1 cellular context compared by ENCODE assay signal in the genomic region with DNA sequence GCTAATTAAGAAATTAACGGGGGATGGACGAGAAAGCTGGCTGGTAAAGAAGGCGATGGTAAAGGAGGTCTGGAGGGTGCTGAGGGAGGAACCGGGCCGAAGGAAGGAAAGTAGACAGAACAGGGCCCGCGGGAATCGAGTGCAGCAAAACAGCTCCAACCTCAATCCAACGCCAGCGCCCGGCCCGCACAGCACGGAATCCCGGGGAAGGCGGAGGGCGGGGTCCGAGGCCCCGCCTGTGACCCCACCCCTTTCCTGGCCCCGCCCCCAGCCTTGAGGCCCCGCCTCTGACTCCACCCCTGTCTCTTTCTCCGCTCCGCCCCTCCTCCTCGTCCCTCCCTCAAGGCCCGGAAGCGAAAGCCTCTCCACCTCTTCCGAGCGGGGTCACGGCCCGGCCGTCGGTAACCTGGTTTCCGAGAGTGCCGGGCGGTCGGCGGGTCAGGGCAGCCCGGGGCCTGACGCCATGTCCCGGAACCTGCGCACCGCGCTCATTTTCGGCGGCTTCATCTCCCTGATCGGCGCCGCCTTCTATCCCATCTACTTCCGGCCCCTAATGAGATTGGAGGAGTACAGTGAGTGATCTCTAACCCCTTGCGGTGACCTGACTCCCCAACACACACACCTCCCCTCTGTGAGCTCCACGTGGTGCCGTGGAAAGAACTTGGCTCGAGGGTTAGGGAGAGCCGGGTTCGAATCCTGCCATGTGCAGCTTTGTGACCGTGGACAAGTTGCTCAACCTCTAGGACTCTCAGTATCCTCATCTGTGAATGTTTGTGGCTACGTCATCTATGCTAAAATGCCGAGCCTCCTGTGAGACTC.
A peak's percentile ranks its signal among the peaks of the same experiment; 100 is the strongest.
TF ChIP-seq lines count a peak whose summit lies in the region.

A gene (plus strand): TSS at position 370 of the 819 bp plus-strand sequence. CDS start 94 bp downstream, at position 464.

TF ChIP-seq in K562, 482 proteins besides CTCF, POLR2A, EP300 and RAD21 (continued from another document and continues in another):
- TF ChIP-seq, protein P1, sequence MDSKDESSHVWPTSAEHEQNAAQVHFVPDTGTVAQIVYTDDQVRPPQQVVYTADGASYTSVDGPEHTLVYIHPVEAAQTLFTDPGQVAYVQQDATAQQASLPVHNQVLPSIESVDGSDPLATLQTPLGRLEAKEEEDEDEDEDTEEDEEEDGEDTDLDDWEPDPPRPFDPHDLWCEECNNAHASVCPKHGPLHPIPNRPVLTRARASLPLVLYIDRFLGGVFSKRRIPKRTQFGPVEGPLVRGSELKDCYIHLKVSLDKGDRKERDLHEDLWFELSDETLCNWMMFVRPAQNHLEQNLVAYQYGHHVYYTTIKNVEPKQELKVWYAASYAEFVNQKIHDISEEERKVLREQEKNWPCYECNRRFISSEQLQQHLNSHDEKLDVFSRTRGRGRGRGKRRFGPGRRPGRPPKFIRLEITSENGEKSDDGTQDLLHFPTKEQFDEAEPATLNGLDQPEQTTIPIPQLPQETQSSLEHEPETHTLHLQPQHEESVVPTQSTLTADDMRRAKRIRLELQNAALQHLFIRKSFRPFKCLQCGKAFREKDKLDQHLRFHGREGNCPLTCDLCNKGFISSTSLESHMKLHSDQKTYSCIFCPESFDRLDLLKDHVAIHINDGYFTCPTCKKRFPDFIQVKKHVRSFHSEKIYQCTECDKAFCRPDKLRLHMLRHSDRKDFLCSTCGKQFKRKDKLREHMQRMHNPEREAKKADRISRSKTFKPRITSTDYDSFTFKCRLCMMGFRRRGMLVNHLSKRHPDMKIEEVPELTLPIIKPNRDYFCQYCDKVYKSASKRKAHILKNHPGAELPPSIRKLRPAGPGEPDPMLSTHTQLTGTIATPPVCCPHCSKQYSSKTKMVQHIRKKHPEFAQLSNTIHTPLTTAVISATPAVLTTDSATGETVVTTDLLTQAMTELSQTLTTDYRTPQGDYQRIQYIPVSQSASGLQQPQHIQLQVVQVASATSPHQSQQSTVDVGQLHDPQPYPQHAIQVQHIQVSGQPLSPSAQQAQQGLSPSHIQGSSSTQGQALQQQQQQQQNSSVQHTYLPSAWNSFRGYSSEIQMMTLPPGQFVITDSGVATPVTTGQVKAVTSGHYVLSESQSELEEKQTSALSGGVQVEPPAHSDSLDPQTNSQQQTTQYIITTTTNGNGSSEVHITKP (IDR thresholded peaks at IDR 0.05; ENCODE audit: partially characterized antibody): no peak
- TF ChIP-seq FOXA3 (CRISPR knock-in tag; conservative IDR thresholded peaks at IDR 0.05 in 1 of 2, IDR thresholded peaks at IDR 0.05 in 1 of 2) (no peak), SRSF1 (IDR thresholded peaks at IDR 0.05; ENCODE audit: low read depth, low read length) (no peak), ZNF134 (CRISPR knock-in tag; conservative IDR thresholded peaks at IDR 0.05) (no peak), TOE1 (IDR thresholded peaks at IDR 0.05; ENCODE audit: borderline replicate concordance) (peak; percentile 58), TOE1 (CRISPR knock-in tag; IDR thresholded peaks at IDR 0.05; ENCODE audit: borderline replicate concordance, low read depth) (no peak), SREBF1 (IDR thresholded peaks at IDR 0.05; ENCODE audit: borderline replicate concordance, low read depth, low read length) (peak; percentile 72; the same call in 1 of the 2 replicates), ELF1 (tag; IDR thresholded peaks at IDR 0.05) (peak; percentile 79), MCM7 (IDR thresholded peaks at IDR 0.05) (0 out of 4 replicates have a peak, but pooled peaks of 1 of the 2 experiments have one; percentile 80), ZNF77 (CRISPR knock-in tag; IDR thresholded peaks at IDR 0.05) (no peak), ERF (CRISPR knock-in tag; IDR thresholded peaks at IDR 0.05) (no peak), JUN (IDR thresholded peaks at IDR 0.05; ENCODE audit: borderline replicate concordance, low read depth, low read length) (peak; percentile 15; the same call in 1 of the 2 replicates), JUN (CRISPR knock-in tag; IDR thresholded peaks at IDR 0.05; ENCODE audit: borderline replicate concordance) (no peak), SMAD3 (CRISPR knock-in tag; conservative IDR thresholded peaks at IDR 0.05) (0 out of 2 replicates have a peak, but pooled peaks have one; percentile 28), GATA2 (CRISPR knock-in tag; IDR thresholded peaks at IDR 0.05) (no peak), U2AF2 (optimal IDR thresholded peaks at IDR 0.05; ENCODE audit: low read depth, low read length) (no peak), LCOR (CRISPR knock-in tag; IDR thresholded peaks at IDR 0.05) (peak; percentile 76), CBFA2T2 (conservative IDR thresholded peaks at IDR 0.05) (no peak), TRIM28 (IDR thresholded peaks at IDR 0.05) (no peak; the same call in 1 of the 2 replicates), ZNF274 (IDR thresholded peaks at IDR 0.05; ENCODE audit: borderline replicate concordance, low read depth, low read length) (no peak), SUPT5H (IDR thresholded peaks at IDR 0.05) (peak; percentile 84), ZNF347 (CRISPR knock-in tag; IDR thresholded peaks at IDR 0.05; ENCODE audit: low read depth) (no peak), ETV6 (IDR thresholded peaks at IDR 0.05; ENCODE audit: borderline replicate concordance in 1 of 2, low read depth in 2 of 2, low read length in 1 of 2) (no peak), ETV6 (CRISPR knock-in tag; IDR thresholded peaks at IDR 0.05; ENCODE audit: borderline replicate concordance) (no peak), NCOR1 (IDR thresholded peaks at IDR 0.05) (no peak), CHD4 (IDR thresholded peaks at IDR 0.05; ENCODE audit: insufficient read depth, insufficient replicate concordance, low read depth, low read length, poor library complexity, severe bottlenecking) (no peak), FOXK1 (CRISPR knock-in tag; IDR thresholded peaks at IDR 0.05; ENCODE audit: borderline replicate concordance) (peak; percentile 78; the same call in 1 of the 2 replicates), PHTF2 (CRISPR knock-in tag; IDR thresholded peaks at IDR 0.05) (no peak), SMARCA4 (IDR thresholded peaks at IDR 0.05) (0 out of 2 replicates have a peak, but pooled peaks have one; percentile 12), NFATC3 (IDR thresholded peaks at IDR 0.05) (peak; percentile 21; the same call in 1 of the 2 replicates), E2F3 (CRISPR knock-in tag; IDR thresholded peaks at IDR 0.05) (0 out of 2 replicates have a peak, but pooled peaks have one; percentile 32), RBFOX2 (IDR thresholded peaks at IDR 0.05; ENCODE audit: low read depth, low read length) (peak; percentile 93), ZNF165 (CRISPR knock-in tag; IDR thresholded peaks at IDR 0.05; ENCODE audit: borderline replicate concordance) (no peak), SAFB2 (IDR thresholded peaks at IDR 0.05; ENCODE audit: borderline replicate concordance, low read depth, low read length, severe bottlenecking) (no peak), ZNF263 (CRISPR knock-in tag; IDR thresholded peaks at IDR 0.05; ENCODE audit: borderline replicate concordance) (no peak), SRSF3 (IDR thresholded peaks at IDR 0.05; ENCODE audit: insufficient read depth, low read length) (no peak), LARP7 (IDR thresholded peaks at IDR 0.05) (peak; percentile 41; the same call in 1 of the 2 replicates), MYNN (IDR thresholded peaks at IDR 0.05) (no peak), MYNN (CRISPR knock-in tag; IDR thresholded peaks at IDR 0.05) (no peak), HMG20B (CRISPR knock-in tag; IDR thresholded peaks at IDR 0.05) (no peak), TRIM24 (IDR thresholded peaks at IDR 0.05) (peak; percentile 51 to 90; a peak in 3 of 4 replicates), KDM5B (IDR thresholded peaks at IDR 0.05; ENCODE audit: insufficient replicate concordance, low read depth, low read length) (peak; percentile 64)
- TF ChIP-seq, protein P2, sequence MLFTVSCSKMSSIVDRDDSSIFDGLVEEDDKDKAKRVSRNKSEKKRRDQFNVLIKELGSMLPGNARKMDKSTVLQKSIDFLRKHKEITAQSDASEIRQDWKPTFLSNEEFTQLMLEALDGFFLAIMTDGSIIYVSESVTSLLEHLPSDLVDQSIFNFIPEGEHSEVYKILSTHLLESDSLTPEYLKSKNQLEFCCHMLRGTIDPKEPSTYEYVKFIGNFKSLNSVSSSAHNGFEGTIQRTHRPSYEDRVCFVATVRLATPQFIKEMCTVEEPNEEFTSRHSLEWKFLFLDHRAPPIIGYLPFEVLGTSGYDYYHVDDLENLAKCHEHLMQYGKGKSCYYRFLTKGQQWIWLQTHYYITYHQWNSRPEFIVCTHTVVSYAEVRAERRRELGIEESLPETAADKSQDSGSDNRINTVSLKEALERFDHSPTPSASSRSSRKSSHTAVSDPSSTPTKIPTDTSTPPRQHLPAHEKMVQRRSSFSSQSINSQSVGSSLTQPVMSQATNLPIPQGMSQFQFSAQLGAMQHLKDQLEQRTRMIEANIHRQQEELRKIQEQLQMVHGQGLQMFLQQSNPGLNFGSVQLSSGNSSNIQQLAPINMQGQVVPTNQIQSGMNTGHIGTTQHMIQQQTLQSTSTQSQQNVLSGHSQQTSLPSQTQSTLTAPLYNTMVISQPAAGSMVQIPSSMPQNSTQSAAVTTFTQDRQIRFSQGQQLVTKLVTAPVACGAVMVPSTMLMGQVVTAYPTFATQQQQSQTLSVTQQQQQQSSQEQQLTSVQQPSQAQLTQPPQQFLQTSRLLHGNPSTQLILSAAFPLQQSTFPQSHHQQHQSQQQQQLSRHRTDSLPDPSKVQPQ (CRISPR knock-in tag; IDR thresholded peaks at IDR 0.05; ENCODE audit: borderline replicate concordance): no peak
- TF ChIP-seq, protein P3, sequence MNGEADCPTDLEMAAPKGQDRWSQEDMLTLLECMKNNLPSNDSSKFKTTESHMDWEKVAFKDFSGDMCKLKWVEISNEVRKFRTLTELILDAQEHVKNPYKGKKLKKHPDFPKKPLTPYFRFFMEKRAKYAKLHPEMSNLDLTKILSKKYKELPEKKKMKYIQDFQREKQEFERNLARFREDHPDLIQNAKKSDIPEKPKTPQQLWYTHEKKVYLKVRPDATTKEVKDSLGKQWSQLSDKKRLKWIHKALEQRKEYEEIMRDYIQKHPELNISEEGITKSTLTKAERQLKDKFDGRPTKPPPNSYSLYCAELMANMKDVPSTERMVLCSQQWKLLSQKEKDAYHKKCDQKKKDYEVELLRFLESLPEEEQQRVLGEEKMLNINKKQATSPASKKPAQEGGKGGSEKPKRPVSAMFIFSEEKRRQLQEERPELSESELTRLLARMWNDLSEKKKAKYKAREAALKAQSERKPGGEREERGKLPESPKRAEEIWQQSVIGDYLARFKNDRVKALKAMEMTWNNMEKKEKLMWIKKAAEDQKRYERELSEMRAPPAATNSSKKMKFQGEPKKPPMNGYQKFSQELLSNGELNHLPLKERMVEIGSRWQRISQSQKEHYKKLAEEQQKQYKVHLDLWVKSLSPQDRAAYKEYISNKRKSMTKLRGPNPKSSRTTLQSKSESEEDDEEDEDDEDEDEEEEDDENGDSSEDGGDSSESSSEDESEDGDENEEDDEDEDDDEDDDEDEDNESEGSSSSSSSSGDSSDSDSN (IDR thresholded peaks at IDR 0.05; ENCODE audit: borderline replicate concordance in 1 of 2, low read depth in 2 of 2, low read length in 2 of 2): peak; percentile 95 to 96; a peak in 3 of 4 replicates
- TF ChIP-seq, protein P4, sequence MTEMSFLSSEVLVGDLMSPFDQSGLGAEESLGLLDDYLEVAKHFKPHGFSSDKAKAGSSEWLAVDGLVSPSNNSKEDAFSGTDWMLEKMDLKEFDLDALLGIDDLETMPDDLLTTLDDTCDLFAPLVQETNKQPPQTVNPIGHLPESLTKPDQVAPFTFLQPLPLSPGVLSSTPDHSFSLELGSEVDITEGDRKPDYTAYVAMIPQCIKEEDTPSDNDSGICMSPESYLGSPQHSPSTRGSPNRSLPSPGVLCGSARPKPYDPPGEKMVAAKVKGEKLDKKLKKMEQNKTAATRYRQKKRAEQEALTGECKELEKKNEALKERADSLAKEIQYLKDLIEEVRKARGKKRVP (CRISPR knock-in tag; IDR thresholded peaks at IDR 0.05): no peak
- TF ChIP-seq, protein P5, sequence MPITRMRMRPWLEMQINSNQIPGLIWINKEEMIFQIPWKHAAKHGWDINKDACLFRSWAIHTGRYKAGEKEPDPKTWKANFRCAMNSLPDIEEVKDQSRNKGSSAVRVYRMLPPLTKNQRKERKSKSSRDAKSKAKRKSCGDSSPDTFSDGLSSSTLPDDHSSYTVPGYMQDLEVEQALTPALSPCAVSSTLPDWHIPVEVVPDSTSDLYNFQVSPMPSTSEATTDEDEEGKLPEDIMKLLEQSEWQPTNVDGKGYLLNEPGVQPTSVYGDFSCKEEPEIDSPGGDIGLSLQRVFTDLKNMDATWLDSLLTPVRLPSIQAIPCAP (CRISPR knock-in tag; IDR thresholded peaks at IDR 0.05; ENCODE audit: borderline replicate concordance): peak; percentile 88; the same call in 1 of the 2 replicates
- TF ChIP-seq, protein P6, sequence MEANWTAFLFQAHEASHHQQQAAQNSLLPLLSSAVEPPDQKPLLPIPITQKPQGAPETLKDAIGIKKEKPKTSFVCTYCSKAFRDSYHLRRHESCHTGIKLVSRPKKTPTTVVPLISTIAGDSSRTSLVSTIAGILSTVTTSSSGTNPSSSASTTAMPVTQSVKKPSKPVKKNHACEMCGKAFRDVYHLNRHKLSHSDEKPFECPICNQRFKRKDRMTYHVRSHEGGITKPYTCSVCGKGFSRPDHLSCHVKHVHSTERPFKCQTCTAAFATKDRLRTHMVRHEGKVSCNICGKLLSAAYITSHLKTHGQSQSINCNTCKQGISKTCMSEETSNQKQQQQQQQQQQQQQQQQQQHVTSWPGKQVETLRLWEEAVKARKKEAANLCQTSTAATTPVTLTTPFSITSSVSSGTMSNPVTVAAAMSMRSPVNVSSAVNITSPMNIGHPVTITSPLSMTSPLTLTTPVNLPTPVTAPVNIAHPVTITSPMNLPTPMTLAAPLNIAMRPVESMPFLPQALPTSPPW (CRISPR knock-in tag; IDR thresholded peaks at IDR 0.05): peak; percentile 71
- TF ChIP-seq, protein P7, sequence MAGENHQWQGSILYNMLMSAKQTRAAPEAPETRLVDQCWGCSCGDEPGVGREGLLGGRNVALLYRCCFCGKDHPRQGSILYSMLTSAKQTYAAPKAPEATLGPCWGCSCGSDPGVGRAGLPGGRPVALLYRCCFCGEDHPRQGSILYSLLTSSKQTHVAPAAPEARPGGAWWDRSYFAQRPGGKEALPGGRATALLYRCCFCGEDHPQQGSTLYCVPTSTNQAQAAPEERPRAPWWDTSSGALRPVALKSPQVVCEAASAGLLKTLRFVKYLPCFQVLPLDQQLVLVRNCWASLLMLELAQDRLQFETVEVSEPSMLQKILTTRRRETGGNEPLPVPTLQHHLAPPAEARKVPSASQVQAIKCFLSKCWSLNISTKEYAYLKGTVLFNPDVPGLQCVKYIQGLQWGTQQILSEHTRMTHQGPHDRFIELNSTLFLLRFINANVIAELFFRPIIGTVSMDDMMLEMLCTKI (IDR thresholded peaks at IDR 0.05; ENCODE audit: partially characterized antibody): no peak
